ENCODE assay signal across 8 cellular contexts in the genomic region with DNA sequence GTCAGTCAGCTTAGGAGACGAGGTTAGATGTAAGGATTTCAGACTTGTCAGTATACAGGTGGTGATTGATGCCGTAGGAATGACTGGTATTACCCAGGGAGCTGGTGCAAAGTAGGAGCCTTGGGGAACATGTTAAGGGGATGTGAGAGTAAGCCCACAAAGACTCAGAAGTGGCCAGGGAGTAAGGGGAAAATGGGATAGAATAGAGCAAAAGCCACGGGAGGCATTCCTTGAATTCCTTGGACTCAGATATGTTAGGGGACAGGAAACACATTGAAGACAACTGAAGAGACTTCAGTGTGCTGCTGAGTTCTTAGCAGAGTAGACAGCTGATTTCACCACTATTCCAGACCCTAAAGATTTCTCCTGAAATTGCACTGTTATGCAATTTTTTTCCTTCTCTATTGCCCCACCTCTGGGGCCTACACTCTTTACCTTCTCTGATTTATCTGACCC. TPM values are rescaled to one million over a fixed set of nuclear protein-coding genes. Genes with fewer than 3 reads are reported as not detected.
A peak's percentile ranks its signal among the peaks of the same experiment; 100 is the strongest.
DNase-seq lines count a peak whose midpoint lies in the region; ATAC-seq and FAIRE-seq lines count a peak whose summit lies in the region.

No MANE protein-coding gene starts in this region.

- peak overlapping the region; percentile 86 for H3K27ac ChIP-seq in muscle layer of duodenum (ENCODE audit: low read length)

- H3K36me3 ChIP-seq in MG63 (peaks cover 49% of the 10 kb centered on the region), muscle layer of duodenum (ENCODE audit: control insufficient read depth in 1 of 2, insufficient read depth in 2 of 2, low read length in 2 of 2) (peaks cover 9 to 20% of the 10 kb centered on the region in 2 donors)

- peak; percentile 82 for DNase-seq in Daoy (ENCODE audit: low read depth)
- DNase-seq in MG63, result peak; percentile 26
- DNase-seq in cerebellar cortex (ENCODE audit: low spot score), result peak; percentile 54
- DNase-seq in GM19239 (ENCODE audit: insufficient read length, low spot score), result no peak
- DNase-seq in Ammon's horn (ENCODE audit: low spot score), result no peak
- no peak for DNase-seq in RPMI8226

- no peaks in the 10 kb centered on the region for H3K27me3 ChIP-seq in MG63
- no peaks in the 10 kb centered on the region for H3K27me3 ChIP-seq in muscle layer of duodenum (ENCODE audit: low read depth, low read length)

- ATAC-seq in HG03175 (IDR thresholded peaks at IDR 0.05; ENCODE audit: unreplicated experiment), result no peak

- H3K4me3 ChIP-seq in MG63 (peak overlapping the region; percentile 77; the same call in 1 of the 2 replicates), muscle layer of duodenum (ENCODE audit: low read depth in 1 of 2, low read length in 2 of 2) (peak overlapping the region; percentile 68 to 93)

- peaks cover 6 to 17% of the 10 kb centered on the region in 2 donors for H3K4me1 ChIP-seq in muscle layer of duodenum (ENCODE audit: control insufficient read depth in 1 of 2, insufficient read depth in 2 of 2, low read length in 2 of 2)

- H3K9me3 ChIP-seq in MG63 (no peaks in the 10 kb centered on the region), muscle layer of duodenum (ENCODE audit: control insufficient read depth in 1 of 2, low read length in 2 of 2) (no peaks in the 10 kb centered on the region)

- FAIRE-seq in GM19239 (lab: Jason Lieb, UNC), result no peak

RNA-seq across cellular contexts. Expression of gene ACAT2, which starts 1.2 kb away (rescaled TPM):
- total RNA-seq in Daoy (2014; rRNA removed; shearing (Covaris generic)), result 95.4 and 110 TPM in 2 replicates
- 33.7 and 45.2 TPM in 2 replicates for total RNA-seq in MG63 (2014; rRNA removed; shearing (Covaris generic); ENCODE audit: low replicate concordance)

RNA-seq across cellular contexts. Expression of gene TCP1, which starts 28.8 kb away (rescaled TPM):
- 741 and 813 TPM in 2 replicates for total RNA-seq in Daoy (2014; rRNA removed; shearing (Covaris generic))
- 229 and 269 TPM in 2 replicates for total RNA-seq in MG63 (2014; rRNA removed; shearing (Covaris generic); ENCODE audit: low replicate concordance)

RNA-seq across cellular contexts. Expression of gene MRPL18, which starts 29.6 kb away (rescaled TPM):
- total RNA-seq in Daoy (2014; rRNA removed; shearing (Covaris generic)), result 223 and 254 TPM in 2 replicates
- 129 and 143 TPM in 2 replicates for total RNA-seq in MG63 (2014; rRNA removed; shearing (Covaris generic); ENCODE audit: low replicate concordance)

RNA-seq across cellular contexts. Expression of gene WTAP, which starts 33.3 kb away (rescaled TPM):
- total RNA-seq in Daoy (2014; rRNA removed; shearing (Covaris generic)), result 153 and 169 TPM in 2 replicates
- total RNA-seq in MG63 (2014; rRNA removed; shearing (Covaris generic); ENCODE audit: low replicate concordance), result 65.3 and 94.1 TPM in 2 replicates

RNA-seq across cellular contexts. Expression of gene PNLDC1, which starts 39.4 kb away (rescaled TPM):
- 0.06 TPM in 1 of 2 replicates, not detected in the other for total RNA-seq in Daoy (2014; rRNA removed; shearing (Covaris generic))
- total RNA-seq in MG63 (2014; rRNA removed; shearing (Covaris generic); ENCODE audit: low replicate concordance), result not detected in 2 replicates

Comparison
In these comparisons a context has a peak if more than half of its experiments do, and no peak if none do; other contexts are left out.
1. DNase-seq: peak in Daoy (single experiment), MG63 (single experiment) and cerebellar cortex (single experiment); none in GM19239 (single experiment), Ammon's horn (single experiment) and RPMI8226 (single experiment).